In the genomic region with DNA sequence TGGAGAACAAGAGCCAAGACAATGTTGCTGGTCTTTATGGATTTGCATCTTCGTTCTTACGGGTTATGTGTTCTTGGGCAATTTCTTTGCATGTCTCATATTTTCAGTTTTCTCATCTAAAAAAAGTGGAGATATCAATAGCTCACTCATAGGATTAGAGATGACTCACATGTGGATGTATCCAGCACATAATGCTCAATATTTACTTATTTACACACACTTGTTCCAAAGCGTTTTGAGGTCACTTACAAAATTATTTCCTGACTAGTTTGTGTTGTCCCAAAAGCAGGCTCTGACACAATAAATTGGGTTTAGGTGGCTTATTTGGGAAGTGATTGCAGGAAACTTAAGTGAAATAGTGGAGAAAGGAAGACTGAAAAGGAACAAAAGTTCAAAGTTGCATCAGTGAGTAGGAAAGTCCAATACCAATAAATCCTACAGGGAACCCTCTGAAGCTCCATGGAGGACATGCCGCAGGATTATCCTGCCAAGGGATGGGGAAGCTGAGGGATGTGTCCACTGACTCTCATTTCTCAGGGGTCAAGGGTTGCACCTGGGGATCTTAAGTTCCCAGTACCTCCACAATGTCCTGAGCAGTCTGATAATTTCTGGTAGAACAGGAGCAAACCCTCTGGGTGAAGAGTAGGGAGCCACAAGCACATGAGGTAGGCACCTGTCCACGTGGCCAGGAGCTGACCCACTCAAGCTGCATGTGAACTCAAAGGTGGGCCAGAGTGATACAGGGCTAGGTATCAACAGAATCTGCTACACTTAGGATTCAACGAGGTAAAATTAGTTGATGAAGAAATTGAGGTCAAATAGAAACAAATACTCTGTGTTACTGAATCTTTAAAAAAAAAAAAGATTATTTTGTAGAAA, we compare ENCODE assay signal across 1 cellular context.
TF ChIP-seq lines count a peak whose summit lies in the region.

No MANE protein-coding gene starts in this region.

TF ChIP-seq in endothelial cell of umbilical vein, 7 proteins besides CTCF, POLR2A, EP300 and RAD21:
- no peak for TF ChIP-seq POLR2AphosphoS5 (IDR thresholded peaks at IDR 0.05; ENCODE audit: insufficient read depth, low read depth, low read length)
- peak; percentile 23 for TF ChIP-seq FOS (IDR thresholded peaks at IDR 0.05; ENCODE audit: borderline replicate concordance, insufficient read depth, low read length)
TF ChIP-seq in endothelial cell of umbilical vein: peak in this region for 1.
